Comparison of ENCODE assay signal across 8 cellular contexts in genomic region chrX:41084360-41085104, GRCh38. TPM values are rescaled to one million over a fixed set of nuclear protein-coding genes. Genes with fewer than 3 reads are reported as not detected.
DNase-seq lines count a peak whose midpoint lies in the region; ATAC-seq and TF ChIP-seq lines count a peak whose summit lies in the region.

No MANE protein-coding gene starts in this region.

- H3K4me1 ChIP-seq in CD4-positive, CD25-positive, alpha-beta regulatory T cell (ENCODE audit: control insufficient read depth, insufficient read depth, low read length, poor library complexity, severe bottlenecking): peaks cover 18% of the 10 kb centered on the region
- peaks cover 0 to 19% of the 10 kb centered on the region in 2 donors for H3K4me1 ChIP-seq in left lung

- no peaks in the 10 kb centered on the region for H3K36me3 ChIP-seq in CD4-positive, CD25-positive, alpha-beta regulatory T cell (ENCODE audit: control insufficient read depth, insufficient read depth, low read length)
- no peaks in the 10 kb centered on the region for H3K36me3 ChIP-seq in left lung

- intact Hi-C loops in left lung (cut with DNase I): no loop called here

- H3K27me3 Mint-ChIP-seq in CD4-positive, CD25-positive, alpha-beta regulatory T cell: peaks cover 11% of the 10 kb centered on the region

- peak; percentile 71 to 72 for ATAC-seq in CD4-positive, CD25-positive, alpha-beta regulatory T cell (ENCODE audit: low read depth in 2 of 2)
- ATAC-seq in GM19438 (IDR thresholded peaks at IDR 0.05; ENCODE audit: low read depth, unreplicated experiment): peak; percentile 54
- peak; percentile 62 for ATAC-seq in HG03571 (IDR thresholded peaks at IDR 0.05; ENCODE audit: unreplicated experiment)
- ATAC-seq in left lung: peak; percentile 82

- peak overlapping the region; percentile 98 for H3K27ac ChIP-seq in CD4-positive, CD25-positive, alpha-beta regulatory T cell (ENCODE audit: insufficient read depth, low read length, poor library complexity, severe bottlenecking)
- peak overlapping the region; percentile 98 to 100 for H3K27ac ChIP-seq in left lung

- H3K9me3 Mint-ChIP-seq in CD4-positive, CD25-positive, alpha-beta regulatory T cell: peaks cover 0 to 1% (median 0%) of the 10 kb centered on the region in 7 donors

- peaks cover 13% of the 10 kb centered on the region for H3K36me3 Mint-ChIP-seq in CD4-positive, CD25-positive, alpha-beta regulatory T cell

- H3K27me3 ChIP-seq in CD4-positive, CD25-positive, alpha-beta regulatory T cell (ENCODE audit: control insufficient read depth, insufficient read depth, low read length): no peaks in the 10 kb centered on the region
- H3K27me3 ChIP-seq in left lung: no peaks in the 10 kb centered on the region

- H3K9me3 ChIP-seq in CD4-positive, CD25-positive, alpha-beta regulatory T cell (ENCODE audit: control insufficient read depth in 2 of 2, low read length in 2 of 2): no peaks in the 10 kb centered on the region
- H3K9me3 ChIP-seq in left lung: no peaks in the 10 kb centered on the region

- peak overlapping the region; percentile 99 to 100 (median 99) for H3K27ac Mint-ChIP-seq in CD4-positive, CD25-positive, alpha-beta regulatory T cell

- TF ChIP-seq CTCF in left lung (IDR thresholded peaks at IDR 0.05): no peak

- DNase-seq in CD4-positive, CD25-positive, alpha-beta regulatory T cell: peak; percentile 92 to 99 (median 98)
- DNase-seq in NCI-H774 (lab: John Stamatoyannopoulos, UW) (peak; percentile 86), dermis blood vessel endothelial cell (peak; percentile 96), left lung (peak; percentile 95 to 96)
- DNase-seq in activated CD4-positive, alpha-beta T cell treated with anti-CD3 and anti-CD28 coated beads, Interleukin-2, amount 50 U/mL, for 48 hours: peak; percentile 94 to 95
- peak; percentile 89 for DNase-seq in stimulated activated CD4-positive, alpha-beta T cell treated with anti-CD3 and anti-CD28 coated beads, Interleukin-2, amount 100 ng/mL, for 4 hours (ENCODE audit: low read depth)

- H3K4me1 Mint-ChIP-seq in CD4-positive, CD25-positive, alpha-beta regulatory T cell: peaks cover 7 to 39% (median 18%) of the 10 kb centered on the region in 4 donors

- H3K4me3 Mint-ChIP-seq in CD4-positive, CD25-positive, alpha-beta regulatory T cell: peak overlapping the region; percentile 92 to 98 (median 96)

- peak overlapping the region; percentile 91 for H3K4me3 ChIP-seq in CD4-positive, CD25-positive, alpha-beta regulatory T cell (ENCODE audit: low read depth, low read length)
- peak overlapping the region; percentile 70 to 78 for H3K4me3 ChIP-seq in left lung

RNA-seq across cellular contexts. Expression of gene USP9X, which starts 0.7 kb away (rescaled TPM):
- 101 TPM for total RNA-seq in CD4-positive, CD25-positive, alpha-beta regulatory T cell
- 10 to 100 TPM; 19.5 to 26.5 (median 22.7) TPM for polyA plus RNA-seq in CD4-positive, CD25-positive, alpha-beta regulatory T cell
- 94.6 and 183 TPM in 2 replicates for total RNA-seq in dermis blood vessel endothelial cell
- total RNA-seq in left lung: 10 to 100 TPM; 83.3 to 86.0 TPM

Comparison
In these comparisons a context has a peak if more than half of its experiments do, and no peak if none do; other contexts are left out.
1. Peak in every context shown above with its lines: DNase-seq, ATAC-seq, H3K4me3 ChIP-seq and H3K27ac ChIP-seq.